18 cellular contexts compared by ENCODE assay signal in the genomic region with DNA sequence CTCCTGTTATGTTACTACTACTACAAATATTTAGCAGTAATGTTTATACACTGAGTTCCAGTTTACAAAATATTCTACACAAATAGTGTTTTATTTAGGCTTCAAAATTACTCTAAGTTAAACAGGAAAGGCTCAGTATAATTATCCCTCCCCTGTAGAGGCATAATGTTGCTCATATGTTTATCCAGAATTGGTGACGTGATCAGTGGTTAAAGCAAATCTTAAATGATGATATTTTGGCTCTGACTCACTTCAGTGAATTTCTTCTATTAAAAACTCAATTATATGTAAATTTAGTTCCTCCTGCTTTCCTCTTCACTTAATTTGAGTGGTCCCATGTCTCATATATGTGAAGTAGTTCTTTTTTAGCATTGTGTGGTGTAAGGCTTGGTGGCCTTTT.
"Had no signal": no experiment of that assay in that cellular context is flagged by ENCODE, and none has a peak within 500 bp of the region (broad histone marks: within the 10 kb centered on the region; RNA-seq: fewer than 3 reads in every experiment).

No MANE protein-coding gene starts in this region.

- H3K4me1 ChIP-seq: esophagus muscularis mucosa, gastrocnemius medialis, sigmoid colon had no signal

- H3K9me3 Mint-ChIP-seq: activated T-helper 1 cell treated with anti-CD3 and anti-CD28 coated beads, Interleukin-12 subunit alpha, Interleukin-12 subunit beta, Interleukin-2, Interleukin-4 antibody, amounts not matched to agents 30 ng/mL and 10 ng/mL and 1 ng/mL, durations not matched to agents 14 hours and 24 hours and 36 hours; nephron had no signal

- H3K27me3 Mint-ChIP-seq: activated naive CD8-positive, alpha-beta T cell treated with anti-CD3 and anti-CD28 coated beads, Interleukin-2, amount 50 U/mL, for 24 hours; stimulated activated naive CD8-positive, alpha-beta T cell treated with anti-CD3 and anti-CD28 coated beads, Interleukin-15, Interleukin-2, amounts not matched to agents 100 ng/mL and 50 ng/mL, for 24 hours had no signal

- H3K27me3 ChIP-seq: dorsolateral prefrontal cortex, esophagus muscularis mucosa, gastrocnemius medialis, sigmoid colon had no signal

- H3K4me3 Mint-ChIP-seq: activated naive CD8-positive, alpha-beta T cell treated with anti-CD3 and anti-CD28 coated beads, Interleukin-2, amount 50 U/mL, for 24 hours; activated T-helper 1 cell treated with anti-CD3 and anti-CD28 coated beads, Interleukin-12 subunit alpha, Interleukin-12 subunit beta, Interleukin-2, Interleukin-4 antibody, amounts not matched to agents 30 ng/mL and 10 ng/mL and 1 ng/mL, durations not matched to agents 14 hours and 24 hours and 36 hours; nephron; stimulated activated naive CD8-positive, alpha-beta T cell treated with anti-CD3 and anti-CD28 coated beads, Interleukin-15, Interleukin-2, amounts not matched to agents 100 ng/mL and 50 ng/mL, for 24 hours had no signal

- H3K9me3 ChIP-seq: esophagus muscularis mucosa, gastrocnemius medialis, sigmoid colon had no signal

- H3K4me3 ChIP-seq: dorsolateral prefrontal cortex, esophagus muscularis mucosa, gastrocnemius medialis, sigmoid colon had no signal

- H3K36me3 ChIP-seq: esophagus muscularis mucosa, gastrocnemius medialis, sigmoid colon, WERI-Rb-1 had no signal

- H3K27ac ChIP-seq: dorsolateral prefrontal cortex, esophagus muscularis mucosa, gastrocnemius medialis, sigmoid colon, WERI-Rb-1 had no signal

- ATAC-seq: activated naive CD8-positive, alpha-beta T cell treated with anti-CD3 and anti-CD28 coated beads, Interleukin-2, amount 50 U/mL, for 24 hours; gastrocnemius medialis; left ventricle myocardium superior had no signal

- DNase-seq: activated CD4-positive, alpha-beta T cell treated with anti-CD3 and anti-CD28 coated beads for 4 hours; activated naive CD4-positive, alpha-beta T cell treated with Interleukin-2 at 50 U/mL for 16 hours; activated naive CD8-positive, alpha-beta T cell treated with anti-CD3 and anti-CD28 coated beads, Interleukin-2, amount 50 U/mL, for 24 hours; dorsolateral prefrontal cortex; gastrocnemius medialis; kidney; left ventricle myocardium superior; mesendoderm; sigmoid colon; stimulated activated CD4-positive, alpha-beta T cell treated with anti-CD3 and anti-CD28 coated beads, Interleukin-4, amount 100 ng/mL, for 1 hour; stimulated activated CD8-positive, alpha-beta memory T cell treated with anti-CD3 and anti-CD28 coated beads, Interleukin-4, amount 100 ng/mL, for 48 hours; T-helper 1 cell; WERI-Rb-1 had no signal

- H3K27ac Mint-ChIP-seq: activated naive CD8-positive, alpha-beta T cell treated with anti-CD3 and anti-CD28 coated beads, Interleukin-2, amount 50 U/mL, for 24 hours; activated T-helper 1 cell treated with anti-CD3 and anti-CD28 coated beads, Interleukin-12 subunit alpha, Interleukin-12 subunit beta, Interleukin-2, Interleukin-4 antibody, amounts not matched to agents 30 ng/mL and 10 ng/mL and 1 ng/mL, durations not matched to agents 14 hours and 24 hours and 36 hours; nephron; stimulated activated naive CD8-positive, alpha-beta T cell treated with anti-CD3 and anti-CD28 coated beads, Interleukin-15, Interleukin-2, amounts not matched to agents 100 ng/mL and 50 ng/mL, for 24 hours had no signal

- H3K4me1 Mint-ChIP-seq: activated naive CD8-positive, alpha-beta T cell treated with anti-CD3 and anti-CD28 coated beads, Interleukin-2, amount 50 U/mL, for 24 hours had no signal

- FAIRE-seq: kidney, urothelium cell line had no signal
